18 cellular contexts compared by ENCODE assay signal in genomic region chr5:81164936-81165335, GRCh38.
A peak's percentile ranks its signal among the peaks of the same experiment; 100 is the strongest.
DNase-seq lines count a peak whose midpoint lies in the region.
"Had no signal": no experiment of that assay in that cellular context is flagged by ENCODE, and none has a peak within 500 bp of the region (broad histone marks: within the 10 kb centered on the region; RNA-seq: fewer than 3 reads in every experiment).

No MANE protein-coding gene starts in this region.

- intact Hi-C loops in activated naive CD4-positive, alpha-beta T cell treated with anti-CD3 and anti-CD28 coated beads for 36 hours (cut with micrococcal nuclease): loop anchor here (1.0 to 10.0 kb wide), 7 partner anchors 204 to 1070 kb away; partner anchors contain the start of gene FAM151B

- H3K9me3 Mint-ChIP-seq in activated naive CD4-positive, alpha-beta T cell treated with anti-CD3 and anti-CD28 coated beads for 36 hours: no peaks in the 10 kb centered on the region
- H3K9me3 Mint-ChIP-seq: activated CD8-positive, alpha-beta T cell treated with anti-CD3 and anti-CD28 coated beads for 36 hours; activated T-cell treated with anti-CD3 and anti-CD28 coated beads, Interleukin-2, amount 50 U/mL, for 72 hours; central memory CD8-positive, alpha-beta T cell had no signal

- CTCF ChIA-PET in activated naive CD4-positive, alpha-beta T cell treated with anti-CD3 and anti-CD28 coated beads for 36 hours (lab: Charles Lee): interaction anchor here (0.6 to 1.7 kb wide), 4 partner anchors 27 to 477 kb away, joined by 3 to 5 read pairs (median 4); no protein-coding TSS in a partner anchor

- H3K27ac ChIP-seq in substantia nigra (ENCODE audit: low read depth, low read length, poor library complexity, severe bottlenecking): peak overlapping the region; percentile 9
- H3K27ac ChIP-seq: foreskin keratinocyte, pancreas, PC-9, skin epidermis, thyroid gland had no signal

- no peak overlapping the region for H3K27ac Mint-ChIP-seq in activated naive CD4-positive, alpha-beta T cell treated with anti-CD3 and anti-CD28 coated beads for 36 hours
- H3K27ac Mint-ChIP-seq: activated CD8-positive, alpha-beta T cell treated with anti-CD3 and anti-CD28 coated beads for 36 hours; activated T-cell treated with anti-CD3 and anti-CD28 coated beads, Interleukin-2, amount 50 U/mL, for 72 hours; B cell had no signal

- H3K4me3 Mint-ChIP-seq in activated naive CD4-positive, alpha-beta T cell treated with anti-CD3 and anti-CD28 coated beads for 36 hours: no peak overlapping the region
- H3K4me3 Mint-ChIP-seq: activated CD8-positive, alpha-beta T cell treated with anti-CD3 and anti-CD28 coated beads for 36 hours; activated T-cell treated with anti-CD3 and anti-CD28 coated beads, Interleukin-2, amount 50 U/mL, for 72 hours; B cell; central memory CD8-positive, alpha-beta T cell had no signal

- no peaks in the 10 kb centered on the region for H3K36me3 Mint-ChIP-seq in activated naive CD4-positive, alpha-beta T cell treated with anti-CD3 and anti-CD28 coated beads for 36 hours (ENCODE audit: low read depth)

- DNase-seq in LHCN-M2 (ENCODE audit: low read depth) (peak; percentile 16), amniotic epithelial cell (ENCODE audit: low read depth) (peak; percentile 84), iris pigment epithelial cell (ENCODE audit: low read depth) (peak; percentile 75), substantia nigra (lab: John Stamatoyannopoulos, UW) (no peak), NCI-H187 treated with DMSO at 0.1 percent for 48 hours (lab: John Stamatoyannopoulos, UW) (no peak)
- no peak for DNase-seq in activated naive CD4-positive, alpha-beta T cell treated with anti-CD3 and anti-CD28 coated beads for 36 hours
- DNase-seq in stimulated activated CD4-positive, alpha-beta T cell treated with anti-CD3 and anti-CD28 coated beads, Interleukin-4, amount 100 ng/mL, for 4 hours: no peak
- DNase-seq: MV-4-11, NCI-H2081 treated with DMSO at 0.1 percent for 48 hours had no signal

- no peaks in the 10 kb centered on the region for H3K27me3 Mint-ChIP-seq in activated naive CD4-positive, alpha-beta T cell treated with anti-CD3 and anti-CD28 coated beads for 36 hours (ENCODE audit: low read depth)
- H3K27me3 Mint-ChIP-seq: activated CD8-positive, alpha-beta T cell treated with anti-CD3 and anti-CD28 coated beads for 36 hours; central memory CD8-positive, alpha-beta T cell had no signal

- H3K4me1 Mint-ChIP-seq in activated naive CD4-positive, alpha-beta T cell treated with anti-CD3 and anti-CD28 coated beads for 36 hours (ENCODE audit: low read depth): peaks cover 3% of the 10 kb centered on the region
- H3K4me1 Mint-ChIP-seq: B cell had no signal

Comparison
In these comparisons a context has a peak if more than half of its experiments do, and no peak if none do; other contexts are left out.
1. DNase-seq: peak in LHCN-M2 (single experiment), amniotic epithelial cell (single experiment) and iris pigment epithelial cell (single experiment); none in substantia nigra (0 of 49), activated naive CD4-positive, alpha-beta T cell treated with anti-CD3 and anti-CD28 coated beads for 36 hours (single experiment), stimulated activated CD4-positive, alpha-beta T cell treated with anti-CD3 and anti-CD28 coated beads, Interleukin-4, amount 100 ng/mL, for 4 hours (0 of 2) and NCI-H187 treated with DMSO at 0.1 percent for 48 hours (single experiment).